28 cellular contexts compared by ENCODE assay signal in the genomic region with DNA sequence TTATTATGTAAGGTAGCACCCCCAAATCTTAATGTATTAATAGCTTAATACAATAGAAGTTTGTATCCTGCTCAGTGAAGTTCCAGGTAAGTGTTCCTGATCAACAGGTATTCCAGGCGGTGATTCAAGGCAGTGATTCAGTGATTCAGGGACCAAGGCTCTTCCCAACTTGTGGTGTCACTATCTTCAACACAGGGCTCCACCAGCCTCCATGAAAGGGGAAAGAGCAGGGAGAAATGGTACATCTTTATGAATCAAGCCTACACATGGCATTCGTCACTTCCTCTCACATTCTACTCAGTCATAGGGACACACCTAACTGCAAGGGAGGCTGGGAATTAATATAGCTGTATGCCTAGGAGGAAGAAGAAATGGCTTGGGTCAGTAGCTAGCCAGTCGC.
"Had no signal": no experiment of that assay in that cellular context is flagged by ENCODE, and none has a peak within 500 bp of the region (broad histone marks: within the 10 kb centered on the region; RNA-seq: fewer than 3 reads in every experiment).

No MANE protein-coding gene starts in this region.

- DNase-seq: activated CD4-positive, alpha-beta memory T cell treated with anti-CD3 and anti-CD28 coated beads, Interleukin-2, amount 10 ng/mL, durations not matched to agents 7 days and 5 days; activated CD4-positive, alpha-beta T cell treated with anti-CD3 and anti-CD28 coated beads, Interleukin-2, amount 10 ng/mL, durations not matched to agents 7 days and 5 days; activated CD4-positive, CD25-positive, alpha-beta regulatory T cell treated with anti-CD3 and anti-CD28 coated beads, Interleukin-2, amount 50 U/mL, for 72 hours; activated gamma-delta T cell treated with Interleukin-2 at 50 U/mL for 16 hours; activated naive CD4-positive, alpha-beta T cell treated with anti-CD3 and anti-CD28 coated beads, Interleukin-2, amount 50 U/mL, for 16 hours; activated T-cell treated with anti-CD3 and anti-CD28 coated beads, Interleukin-2, amount 50 U/mL, for 4 hours; amniotic stem cell; central memory CD4-positive, alpha-beta T cell; effector CD8-positive, alpha-beta T cell; foreskin fibroblast; heart left ventricle; kidney glomerular epithelial cell; left ventricle myocardium inferior; mesendoderm; posterior cingulate gyrus; right cardiac atrium; spleen; stimulated activated naive CD4-positive, alpha-beta T cell treated with Interleukin-2 at 50 U/mL for 16 hours; T-helper 17 cell; T1000; testis; trophoblast cell had no signal

- H3K27me3 Mint-ChIP-seq: activated CD4-positive, alpha-beta memory T cell treated with anti-CD3 and anti-CD28 coated beads, Interleukin-2, amount 10 ng/mL, durations not matched to agents 7 days and 5 days; activated CD4-positive, alpha-beta T cell treated with anti-CD3 and anti-CD28 coated beads, Interleukin-2, amount 10 ng/mL, durations not matched to agents 7 days and 5 days; activated T-helper 17 cell treated with anti-CD3 and anti-CD28 coated beads, Interleukin-2, amount 50 U/mL, for 72 hours; natural killer cell treated with Interleukin-12 subunit alpha and Interleukin-12 subunit beta and Interleukin-15 and Interleukin-18, amount 100 ng/mL, for 72 hours; T-helper 17 cell had no signal

- H3K36me3 Mint-ChIP-seq: natural killer cell treated with Interleukin-12 subunit alpha and Interleukin-12 subunit beta and Interleukin-15 and Interleukin-18, amount 100 ng/mL, for 72 hours had no signal

- H3K4me3 Mint-ChIP-seq: activated CD4-positive, alpha-beta memory T cell treated with anti-CD3 and anti-CD28 coated beads, Interleukin-2, amount 10 ng/mL, durations not matched to agents 7 days and 5 days; activated CD4-positive, alpha-beta T cell treated with anti-CD3 and anti-CD28 coated beads, Interleukin-2, amount 10 ng/mL, durations not matched to agents 7 days and 5 days; activated T-cell treated with anti-CD3 and anti-CD28 coated beads, Interleukin-2, amount 50 U/mL, for 4 hours; activated T-helper 17 cell treated with anti-CD3 and anti-CD28 coated beads, Interleukin-2, amount 50 U/mL, for 72 hours; natural killer cell treated with Interleukin-12 subunit alpha and Interleukin-12 subunit beta and Interleukin-15 and Interleukin-18, amount 100 ng/mL, for 72 hours; T-helper 17 cell had no signal

- H3K4me3 ChIP-seq: heart left ventricle, left ventricle myocardium inferior, lung, spleen, testis had no signal

- H3K9me3 ChIP-seq: spleen, testis had no signal

- H3K36me3 ChIP-seq: heart left ventricle, left ventricle myocardium inferior, spleen had no signal

- H3K27me3 ChIP-seq: testis had no signal

- H3K27ac Mint-ChIP-seq: activated CD4-positive, alpha-beta memory T cell treated with anti-CD3 and anti-CD28 coated beads, Interleukin-2, amount 10 ng/mL, durations not matched to agents 7 days and 5 days; activated CD4-positive, alpha-beta T cell treated with anti-CD3 and anti-CD28 coated beads, Interleukin-2, amount 10 ng/mL, durations not matched to agents 7 days and 5 days; activated T-helper 17 cell treated with anti-CD3 and anti-CD28 coated beads, Interleukin-2, amount 50 U/mL, for 72 hours; natural killer cell treated with Interleukin-12 subunit alpha and Interleukin-12 subunit beta and Interleukin-15 and Interleukin-18, amount 100 ng/mL, for 72 hours; T-helper 17 cell had no signal

- H3K27ac ChIP-seq: heart left ventricle, left ventricle myocardium inferior, spleen, testis had no signal

- FAIRE-seq: colon, endometrium, urothelium cell line had no signal

- ATAC-seq: activated T-cell treated with anti-CD3 and anti-CD28 coated beads, Interleukin-2, amount 50 U/mL, for 4 hours; activated T-helper 17 cell treated with anti-CD3 and anti-CD28 coated beads, Interleukin-2, amount 50 U/mL, for 72 hours; heart left ventricle; natural killer cell treated with Interleukin-12 subunit alpha and Interleukin-12 subunit beta and Interleukin-15 and Interleukin-18, amount 100 ng/mL, for 72 hours; right cardiac atrium; T-helper 17 cell had no signal

- H3K9me3 Mint-ChIP-seq: activated CD4-positive, alpha-beta memory T cell treated with anti-CD3 and anti-CD28 coated beads, Interleukin-2, amount 10 ng/mL, durations not matched to agents 7 days and 5 days; activated CD4-positive, alpha-beta T cell treated with anti-CD3 and anti-CD28 coated beads, Interleukin-2, amount 10 ng/mL, durations not matched to agents 7 days and 5 days; activated T-cell treated with anti-CD3 and anti-CD28 coated beads, Interleukin-2, amount 50 U/mL, for 4 hours; activated T-helper 17 cell treated with anti-CD3 and anti-CD28 coated beads, Interleukin-2, amount 50 U/mL, for 72 hours; natural killer cell treated with Interleukin-12 subunit alpha and Interleukin-12 subunit beta and Interleukin-15 and Interleukin-18, amount 100 ng/mL, for 72 hours had no signal
